8 cellular contexts compared by ENCODE assay signal in the genomic region with DNA sequence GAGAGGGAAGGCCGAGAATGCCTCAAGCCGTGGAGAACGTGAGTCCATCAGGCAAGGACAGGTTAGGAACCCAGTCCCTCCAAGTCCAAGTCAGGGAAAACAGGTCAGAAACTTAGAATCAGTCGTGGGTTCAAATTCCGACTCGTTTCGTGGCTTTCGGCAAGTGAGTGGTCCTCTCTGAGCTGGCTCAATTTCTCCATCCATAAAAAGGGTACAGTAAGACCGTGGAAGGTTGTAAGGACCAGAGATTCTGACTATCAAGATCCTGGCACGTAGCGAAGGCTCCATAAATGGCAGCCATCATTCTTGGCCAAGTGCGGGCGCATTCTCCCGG. TPM values are rescaled to one million over a fixed set of nuclear protein-coding genes. Genes with fewer than 3 reads are reported as not detected.
A peak's percentile ranks its signal among the peaks of the same experiment; 100 is the strongest.
DNase-seq lines count a peak whose midpoint lies in the region; ATAC-seq and TF ChIP-seq lines count a peak whose summit lies in the region.

No MANE protein-coding gene starts in this region.

- no peak for TF ChIP-seq CTCF in SK-N-SH (IDR thresholded peaks at IDR 0.05)
- no peak for TF ChIP-seq CTCF in stomach (IDR thresholded peaks at IDR 0.05)

- no peak for TF ChIP-seq RAD21 in SK-N-SH (IDR thresholded peaks at IDR 0.05; ENCODE audit: low read length)

- no peaks in the 10 kb centered on the region for H3K9me2 ChIP-seq in SK-N-SH

- H3K4me2 ChIP-seq in SK-N-SH, result peak overlapping the region; percentile 97

- H3K36me3 ChIP-seq in SK-N-SH (replicated peaks in 1 of 2; ENCODE audit: control insufficient read depth in 1 of 2, insufficient read depth in 2 of 2, low read length in 1 of 2) (no peaks in the 10 kb centered on the region), iPS-20b (ENCODE audit: insufficient read depth, low read depth, low read length) (no peaks in the 10 kb centered on the region), stomach (no peaks in the 10 kb centered on the region)

- no peak overlapping the region for H3K27ac Mint-ChIP-seq in activated T-helper 2 cell treated with anti-CD3 and anti-CD28 coated beads, Interferon-gamma antibody, Interleukin-2, Interleukin-4, amounts not matched to agents 10 μg/mL and 5 μg/mL and 100 μg/mL, durations not matched to agents 14 hours and 24 hours and 36 hours

- H3K36me3 Mint-ChIP-seq in activated T-helper 2 cell treated with anti-CD3 and anti-CD28 coated beads, Interferon-gamma antibody, Interleukin-2, Interleukin-4, amounts not matched to agents 10 μg/mL and 5 μg/mL and 100 μg/mL, durations not matched to agents 14 hours and 24 hours and 36 hours (ENCODE audit: low read depth), result no peaks in the 10 kb centered on the region

- CTCF ChIA-PET in SK-N-SH (lab: Yijun Ruan, JAX), result interaction anchor here (0.8 to 2.5 kb wide), 6 partner anchors 10 to 379 kb away, joined by 3 to 15 read pairs (median 5); no protein-coding TSS in a partner anchor

- POLR2A ChIA-PET in SK-N-SH (lab: Yijun Ruan, JAX), result interaction anchor here (1.0 to 1.3 kb wide), 3 partner anchors 49 to 322 kb away, joined by 3 to 5 read pairs (median 3); partner anchors contain the start of gene SIAH2

- WGBS in SK-N-SH (ENCODE audit: low lambda C conversion rate), result 19% methylated on average over 9 of the region's 14 CpGs
- WGBS in stomach, 5 donors, result 39 to 52% (median 43%) methylated on average over 12 to 14 of the region's 14 CpGs

- H3F3A ChIP-seq in SK-N-SH (replicated peaks; ENCODE audit: insufficient read depth), result no peaks in the 10 kb centered on the region

- peak overlapping the region; percentile 64 for H3K4me3 Mint-ChIP-seq in activated T-helper 2 cell treated with anti-CD3 and anti-CD28 coated beads, Interferon-gamma antibody, Interleukin-2, Interleukin-4, amounts not matched to agents 10 μg/mL and 5 μg/mL and 100 μg/mL, durations not matched to agents 14 hours and 24 hours and 36 hours (ENCODE audit: low read depth)

- peaks cover 11% of the 10 kb centered on the region for H3K4me1 Mint-ChIP-seq in activated T-helper 2 cell treated with anti-CD3 and anti-CD28 coated beads, Interferon-gamma antibody, Interleukin-2, Interleukin-4, amounts not matched to agents 10 μg/mL and 5 μg/mL and 100 μg/mL, durations not matched to agents 14 hours and 24 hours and 36 hours (ENCODE audit: low read depth)

- ATAC-seq in SK-N-SH treated with all-trans-retinoic acid at 6 μM for 48 hours (no peak), GM21825 (IDR thresholded peaks at IDR 0.05; ENCODE audit: unreplicated experiment) (no peak), left lobe of liver (no peak)

- peaks cover 69% of the 10 kb centered on the region for H3K27me3 ChIP-seq in SK-N-SH (ENCODE audit: insufficient read depth)
- H3K27me3 ChIP-seq in iPS-20b (ENCODE audit: insufficient read depth, low read length), result peaks cover 29% of the 10 kb centered on the region
- H3K27me3 ChIP-seq in stomach, result peaks cover 0 to 55% (median 20%) of the 10 kb centered on the region in 3 donors

- no peaks in the 10 kb centered on the region for H3K9me3 Mint-ChIP-seq in activated T-helper 2 cell treated with anti-CD3 and anti-CD28 coated beads, Interferon-gamma antibody, Interleukin-2, Interleukin-4, amounts not matched to agents 10 μg/mL and 5 μg/mL and 100 μg/mL, durations not matched to agents 14 hours and 24 hours and 36 hours

- H2AFZ ChIP-seq in SK-N-SH (ENCODE audit: low read depth), result peak overlapping the region; percentile 84; the same call in 1 of the 2 replicates

- H3K4me3 ChIP-seq in SK-N-SH (ENCODE audit: low read depth in 2 of 2, low read length in 1 of 2), result peak overlapping the region; percentile 57 to 65
- H3K4me3 ChIP-seq in iPS-20b (ENCODE audit: low read length), result peak overlapping the region; percentile 97
- peak overlapping the region; percentile 54 to 83 (median 64) for H3K4me3 ChIP-seq in stomach

- peaks cover 56% of the 10 kb centered on the region for H3K27me3 Mint-ChIP-seq in activated T-helper 2 cell treated with anti-CD3 and anti-CD28 coated beads, Interferon-gamma antibody, Interleukin-2, Interleukin-4, amounts not matched to agents 10 μg/mL and 5 μg/mL and 100 μg/mL, durations not matched to agents 14 hours and 24 hours and 36 hours (ENCODE audit: low read depth)

- H3K27ac ChIP-seq in SK-N-SH (ENCODE audit: low read depth in 2 of 2, low read length in 1 of 2) (no peak overlapping the region), iPS-20b (ENCODE audit: low read length) (no peak overlapping the region), stomach (peak overlapping the region in 1 of 5 donors; percentile 47)

- no peak for DNase-seq in SK-N-SH
- DNase-seq in activated T-helper 2 cell treated with anti-CD3 and anti-CD28 coated beads, Interferon-gamma antibody, Interleukin-2, Interleukin-4, amounts not matched to agents 10 μg/mL and 5 μg/mL and 100 μg/mL, durations not matched to agents 14 hours and 24 hours and 36 hours (ENCODE audit: low spot score), result no peak
- no peak for DNase-seq in stomach
- DNase-seq in left lobe of liver (ENCODE audit: low spot score), result no peak
- no peak for DNase-seq in NCI-H2227 (lab: John Stamatoyannopoulos, UW; ENCODE audit: unreplicated experiment)

- H3K9me3 ChIP-seq in SK-N-SH (no peaks in the 10 kb centered on the region), iPS-20b (ENCODE audit: insufficient read depth, low read depth, low read length) (no peaks in the 10 kb centered on the region), stomach (no peaks in the 10 kb centered on the region)

- intact Hi-C loops in activated T-helper 2 cell treated with anti-CD3 and anti-CD28 coated beads, Interferon-gamma antibody, Interleukin-2, Interleukin-4, amounts not matched to agents 10 μg/mL and 5 μg/mL and 100 μg/mL, durations not matched to agents 14 hours and 24 hours and 36 hours (cut with micrococcal nuclease), result loop anchor here (5.0 to 10.0 kb wide), 8 partner anchors 142 to 670 kb away; partner anchors contain the start of genes EIF2A and SERP1
- intact Hi-C loops in stomach (cut with DNase I; ENCODE audit: low total_unique reads), result no loop called here

- no peaks in the 10 kb centered on the region for H3K79me2 ChIP-seq in SK-N-SH (ENCODE audit: insufficient read depth)

- H3K4me1 ChIP-seq in SK-N-SH (ENCODE audit: control insufficient read depth in 1 of 2, insufficient read depth in 2 of 2, low read depth in 1 of 2, low read length in 1 of 2), result peaks cover 0 to 5% of the 10 kb centered on the region in 2 experiments; a peak in 1 of 4 replicates
- peaks cover 31% of the 10 kb centered on the region; the same call in 1 of the 2 replicates for H3K4me1 ChIP-seq in iPS-20b (ENCODE audit: insufficient read depth, low read length)
- peaks cover 12 to 28% (median 25%) of the 10 kb centered on the region in 4 donors for H3K4me1 ChIP-seq in stomach

- H3K9ac ChIP-seq in SK-N-SH (no peak overlapping the region), iPS-20b (ENCODE audit: low read depth, low read length) (peak overlapping the region; percentile 82; the same call in 1 of the 2 replicates)

- no peak for TF ChIP-seq EP300 in SK-N-SH (IDR thresholded peaks at IDR 0.05; ENCODE audit: borderline replicate concordance in 1 of 2, low read depth in 1 of 2, low read length in 1 of 2)
- TF ChIP-seq EP300 in stomach (IDR thresholded peaks at IDR 0.05), result no peak

- TF ChIP-seq POLR2A in stomach (IDR thresholded peaks at IDR 0.05), result no peak

- no peaks in the 10 kb centered on the region for H4K20me1 ChIP-seq in SK-N-SH (ENCODE audit: insufficient read depth)

TF ChIP-seq in SK-N-SH, 30 proteins besides CTCF, POLR2A, EP300 and RAD21 (continues in another document):
- TF ChIP-seq GATA2 (CRISPR knock-in tag; IDR thresholded peaks at IDR 0.05) (no peak), RCOR1 (IDR thresholded peaks at IDR 0.05; ENCODE audit: low read length) (no peak)
- TF ChIP-seq, protein P1, sequence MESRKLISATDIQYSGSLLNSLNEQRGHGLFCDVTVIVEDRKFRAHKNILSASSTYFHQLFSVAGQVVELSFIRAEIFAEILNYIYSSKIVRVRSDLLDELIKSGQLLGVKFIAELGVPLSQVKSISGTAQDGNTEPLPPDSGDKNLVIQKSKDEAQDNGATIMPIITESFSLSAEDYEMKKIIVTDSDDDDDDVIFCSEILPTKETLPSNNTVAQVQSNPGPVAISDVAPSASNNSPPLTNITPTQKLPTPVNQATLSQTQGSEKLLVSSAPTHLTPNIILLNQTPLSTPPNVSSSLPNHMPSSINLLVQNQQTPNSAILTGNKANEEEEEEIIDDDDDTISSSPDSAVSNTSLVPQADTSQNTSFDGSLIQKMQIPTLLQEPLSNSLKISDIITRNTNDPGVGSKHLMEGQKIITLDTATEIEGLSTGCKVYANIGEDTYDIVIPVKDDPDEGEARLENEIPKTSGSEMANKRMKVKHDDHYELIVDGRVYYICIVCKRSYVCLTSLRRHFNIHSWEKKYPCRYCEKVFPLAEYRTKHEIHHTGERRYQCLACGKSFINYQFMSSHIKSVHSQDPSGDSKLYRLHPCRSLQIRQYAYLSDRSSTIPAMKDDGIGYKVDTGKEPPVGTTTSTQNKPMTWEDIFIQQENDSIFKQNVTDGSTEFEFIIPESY (IDR thresholded peaks at IDR 0.05; ENCODE audit: borderline replicate concordance, low read depth), result no peak

TF ChIP-seq in SK-N-SH treated with all-trans-retinoic acid at 6 μM for 48 hours, 23 proteins besides CTCF, POLR2A, EP300 and RAD21:
- TF ChIP-seq TOX (CRISPR knock-in tag; IDR thresholded peaks at IDR 0.05; ENCODE audit: borderline replicate concordance) (no peak), TCF4 (CRISPR knock-in tag; IDR thresholded peaks at IDR 0.05; ENCODE audit: borderline replicate concordance) (no peak), SNAI2 (CRISPR knock-in tag; IDR thresholded peaks at IDR 0.05) (no peak), ZNF8 (CRISPR knock-in tag; IDR thresholded peaks at IDR 0.05) (no peak)

RNA-seq across cellular contexts. Expression of gene MED12L, which starts 0.6 kb away (rescaled TPM):
- 0.03 and 0.06 TPM in 2 replicates for polyA plus RNA-seq in SK-N-SH (2012; rRNA removed)
- 0.04 TPM in 2 replicates for polyA plus RNA-seq in SK-N-SH (2012; cell fraction: cytosol; rRNA removed)
- polyA plus RNA-seq in SK-N-SH (2012; cell fraction: nucleus; rRNA removed), result 0.12 and 0.39 TPM in 2 replicates
- total RNA-seq in activated T-helper 2 cell treated with anti-CD3 and anti-CD28 coated beads, Interferon-gamma antibody, Interleukin-2, Interleukin-4, amounts not matched to agents 10 μg/mL and 5 μg/mL and 100 μg/mL, durations not matched to agents 14 hours and 24 hours and 36 hours, result 7.1 and 8.7 TPM in 2 replicates
- total RNA-seq in stomach, result 1 to 10 TPM in 2 of 5 donors, under 1 TPM in 2, not detected in 1; 0.14 to 2.9 (median 0.96) TPM
- under 1 TPM in 2 of 3 donors, not detected in 1; 0.06 to 0.10 TPM for polyA plus RNA-seq in stomach
- 0.15 TPM for total RNA-seq in left lobe of liver
